8 cellular contexts compared by ENCODE assay signal in the genomic region with DNA sequence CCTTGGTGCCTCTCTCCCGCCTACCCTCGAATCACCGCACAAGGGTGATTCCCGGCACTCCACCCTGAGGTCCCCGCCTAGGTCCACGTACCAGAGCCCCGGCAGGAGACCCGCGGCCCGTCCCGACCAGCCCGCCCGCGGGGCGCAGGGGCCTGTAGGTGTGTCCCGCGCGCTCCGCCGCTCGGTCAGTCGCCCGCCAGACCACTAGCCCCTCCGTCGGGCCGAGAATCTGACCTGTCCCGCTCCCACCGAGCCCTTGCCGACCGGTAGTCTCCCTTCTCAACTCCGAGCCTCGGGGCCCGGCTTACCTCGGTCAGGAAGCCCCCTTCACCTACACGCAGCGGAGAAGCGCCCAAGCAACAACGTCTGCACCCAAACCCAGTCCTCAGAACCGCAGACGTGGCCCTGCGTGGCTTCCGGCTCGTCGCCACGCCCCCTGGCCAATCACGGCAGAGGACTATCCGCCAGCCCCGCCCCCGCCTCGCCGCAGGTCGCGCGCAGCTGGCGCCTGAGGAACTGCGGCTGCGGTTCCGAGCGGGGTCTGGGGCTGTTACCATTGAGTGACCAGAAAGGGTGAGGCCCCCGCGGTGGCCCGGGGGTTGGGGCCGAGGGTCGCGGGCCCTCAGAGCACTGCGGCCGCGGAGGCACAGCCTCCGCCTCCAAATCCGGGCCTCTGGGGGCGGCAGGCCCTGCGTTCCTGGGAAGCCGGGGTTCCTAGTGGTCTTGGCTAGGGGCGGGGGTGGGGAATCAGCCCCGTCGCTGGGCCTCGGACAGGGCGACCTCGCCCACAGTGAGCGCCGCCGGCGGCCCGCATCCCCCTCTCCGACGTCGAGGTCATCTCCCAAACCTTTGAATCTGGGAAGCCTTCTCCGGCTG. TPM values are rescaled to one million over a fixed set of nuclear protein-coding genes. Genes with fewer than 3 reads are reported as not detected.
DNase-seq lines count a peak whose midpoint lies in the region; ATAC-seq and TF ChIP-seq lines count a peak whose summit lies in the region.

A gene with protein sequence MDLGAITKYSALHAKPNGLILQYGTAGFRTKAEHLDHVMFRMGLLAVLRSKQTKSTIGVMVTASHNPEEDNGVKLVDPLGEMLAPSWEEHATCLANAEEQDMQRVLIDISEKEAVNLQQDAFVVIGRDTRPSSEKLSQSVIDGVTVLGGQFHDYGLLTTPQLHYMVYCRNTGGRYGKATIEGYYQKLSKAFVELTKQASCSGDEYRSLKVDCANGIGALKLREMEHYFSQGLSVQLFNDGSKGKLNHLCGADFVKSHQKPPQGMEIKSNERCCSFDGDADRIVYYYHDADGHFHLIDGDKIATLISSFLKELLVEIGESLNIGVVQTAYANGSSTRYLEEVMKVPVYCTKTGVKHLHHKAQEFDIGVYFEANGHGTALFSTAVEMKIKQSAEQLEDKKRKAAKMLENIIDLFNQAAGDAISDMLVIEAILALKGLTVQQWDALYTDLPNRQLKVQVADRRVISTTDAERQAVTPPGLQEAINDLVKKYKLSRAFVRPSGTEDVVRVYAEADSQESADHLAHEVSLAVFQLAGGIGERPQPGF (minus strand): TSS at position 395 of the 876 bp plus-strand sequence. CDS start 2,253 bp downstream, outside the sequence.
TSS of gene RWDD2A (plus strand) at position 487 of the 876 bp plus-strand sequence. CDS start 1,095 bp downstream, outside the sequence.

- H3K27me3 ChIP-seq in PC-3 (ENCODE audit: low read length) (no peaks in the 10 kb centered on the region), mucosa of stomach (ENCODE audit: control insufficient read depth, insufficient read depth, low read length) (no peaks in the 10 kb centered on the region)

- H2AFZ ChIP-seq in PC-3 (ENCODE audit: low read length), result peak within 1 kb of the TSS; percentile 77

- H3K4me2 ChIP-seq in PC-3 (ENCODE audit: low read length), result peak within 1 kb of the TSS; percentile 99

- H3K4me1 ChIP-seq in PC-3 (ENCODE audit: insufficient read depth, low read length) (peaks cover 18% of the 10 kb centered on the region), mucosa of stomach (ENCODE audit: control insufficient read depth, insufficient read depth, low read length) (peaks cover 23% of the 10 kb centered on the region)

- peak within 1 kb of the TSS; percentile 97 for H3K27ac Mint-ChIP-seq in activated T-cell treated with anti-CD3 and anti-CD28 coated beads, Interleukin-2, amount 50 U/mL, for 24 hours

- H3K9me2 ChIP-seq in PC-3 (replicated peaks; ENCODE audit: low read length), result no peaks in the 10 kb centered on the region

- no peaks in the 10 kb centered on the region for H3K9me3 ChIP-seq in PC-3 (ENCODE audit: low read length)
- H3K9me3 ChIP-seq in mucosa of stomach (ENCODE audit: control insufficient read depth, low read length), result no peaks in the 10 kb centered on the region

- H3K36me3 Mint-ChIP-seq in activated T-cell treated with anti-CD3 and anti-CD28 coated beads, Interleukin-2, amount 50 U/mL, for 24 hours (ENCODE audit: low read depth), result peaks cover 48% of the 10 kb centered on the region

- no peaks in the 10 kb centered on the region for H3K9me3 Mint-ChIP-seq in activated T-cell treated with anti-CD3 and anti-CD28 coated beads, Interleukin-2, amount 50 U/mL, for 24 hours

- no peaks in the 10 kb centered on the region for H4K20me1 ChIP-seq in PC-3 (ENCODE audit: low read length)

- CTCF ChIA-PET in PC-3 (lab: Charles Lee), result no interaction called here

- H3F3A ChIP-seq in PC-3 (ENCODE audit: low read length, unreplicated experiment), result no peaks in the 10 kb centered on the region

- H3K9ac ChIP-seq in PC-3 (ENCODE audit: low read length) (peak within 1 kb of the TSS; percentile 81), mucosa of stomach (ENCODE audit: low read length) (peak within 1 kb of the TSS; percentile 88)

- H3K4me1 Mint-ChIP-seq in activated T-cell treated with anti-CD3 and anti-CD28 coated beads, Interleukin-2, amount 50 U/mL, for 24 hours (ENCODE audit: low read depth), result peaks cover 42% of the 10 kb centered on the region

- H3K27ac ChIP-seq in PC-3 (ENCODE audit: low read length), result peak within 1 kb of the TSS; percentile 42

- H3K27me3 Mint-ChIP-seq in activated T-cell treated with anti-CD3 and anti-CD28 coated beads, Interleukin-2, amount 50 U/mL, for 24 hours, result no peaks in the 10 kb centered on the region

- H3K4me3 ChIP-seq in PC-3 (ENCODE audit: low read length), result peak within 1 kb of the TSS; percentile 86
- H3K4me3 ChIP-seq in mucosa of stomach (ENCODE audit: low read length), result peak within 1 kb of the TSS; percentile 93

- H3K36me3 ChIP-seq in PC-3 (ENCODE audit: low read depth, low read length), result no peaks in the 10 kb centered on the region
- H3K36me3 ChIP-seq in mucosa of stomach (ENCODE audit: control insufficient read depth, insufficient read depth, low read length), result no peaks in the 10 kb centered on the region

- TF ChIP-seq POLR2A in erythroblast (IDR thresholded peaks at IDR 0.05; ENCODE audit: low read length), result peak; percentile 51

- no TSS peak for BruUV-seq in PC-3 (replicated peaks; lab: Mats Ljungman, UMichigan)

- H3K79me2 ChIP-seq in PC-3 (ENCODE audit: low read length), result peaks cover 45% of the 10 kb centered on the region

- POLR2A ChIA-PET in PC-3 (lab: Charles Lee; ENCODE audit: unreplicated experiment), result no interaction called here

- intact Hi-C loops in PC-3 (cut with micrococcal nuclease), result loop anchor here (1.0 to 10.0 kb wide), 3 partner anchors 10 to 948 kb away; partner anchors contain the start of genes DOP1A, IBTK and UBE3D

- peak within 1 kb of the TSS; percentile 98 for H3K4me3 Mint-ChIP-seq in activated T-cell treated with anti-CD3 and anti-CD28 coated beads, Interleukin-2, amount 50 U/mL, for 24 hours

- no peak for TF ChIP-seq CTCF in PC-3 (conservative IDR thresholded peaks at IDR 0.05; ENCODE audit: low read depth, low read length)

- DNase-seq in DMS153 (lab: John Stamatoyannopoulos, UW) (peak; percentile 85), HuH-7 (ENCODE audit: low spot score) (peak; percentile 97), PC-3 (peak; percentile 80), erythroblast (lab: John Stamatoyannopoulos, UW) (peak; percentile 89 to 92)
- DNase-seq in activated T-cell treated with anti-CD3 and anti-CD28 coated beads, Interleukin-2, amount 50 U/mL, for 24 hours, result peak; percentile 92
- DNase-seq in stimulated activated CD8-positive, alpha-beta memory T cell treated with anti-CD3 and anti-CD28 coated beads, Interleukin-4, amount 100 ng/mL, for 48 hours, result peak; percentile 90

- ATAC-seq in GM21528 (IDR thresholded peaks at IDR 0.05; ENCODE audit: low FRiP score, unreplicated experiment), result peak; percentile 96
- peak; percentile 83 for ATAC-seq in PC-3

RNA-seq across cellular contexts. Expression of the first gene that starts in this region (rescaled TPM):
- total RNA-seq in PC-3 (2014; rRNA removed), result 17.0 and 25.2 TPM in 2 replicates

RNA-seq across cellular contexts. Expression of gene RWDD2A, which starts in this region (rescaled TPM):
- total RNA-seq in PC-3 (2014; rRNA removed), result 0.63 and 1.3 TPM in 2 replicates

Comparison
In these comparisons a context has a peak if more than half of its experiments do, and no peak if none do; other contexts are left out.
1. Peak in every context shown above with its lines: DNase-seq, ATAC-seq, H3K4me3 ChIP-seq and H3K27ac ChIP-seq.